In genomic region chr11:10625982-10626311, GRCh38 we compare ENCODE assay signal across 15 cellular contexts. TPM values are rescaled to one million over a fixed set of nuclear protein-coding genes. Genes with fewer than 3 reads are reported as not detected.
DNase-seq lines count a peak whose midpoint lies in the region; ATAC-seq and TF ChIP-seq lines count a peak whose summit lies in the region.
"Had no signal": no experiment of that assay in that cellular context is flagged by ENCODE, and none has a peak within 500 bp of the region (broad histone marks: within the 10 kb centered on the region; RNA-seq: fewer than 3 reads in every experiment).

No MANE protein-coding gene starts in this region.

- 54% methylated on average over 13 of the region's 13 CpGs; no CpG with 5 or more reads in 1 of the 2 donors for WGBS in testis, 2 donors

- H3K79me2 ChIP-seq in HCT116 (ENCODE audit: insufficient read depth, low read length): no peaks in the 10 kb centered on the region

- H3K9me3 ChIP-seq in HCT116 (ENCODE audit: control insufficient read depth in 1 of 2, insufficient read depth in 1 of 2, low read depth in 1 of 2, low read length in 2 of 2): no peaks in the 10 kb centered on the region
- no peaks in the 10 kb centered on the region for H3K9me3 ChIP-seq in muscle layer of duodenum (ENCODE audit: control insufficient read depth in 1 of 2, low read length in 2 of 2)
- H3K9me3 ChIP-seq in testis: no peaks in the 10 kb centered on the region

- H3K4me2 ChIP-seq in HCT116 (ENCODE audit: low read length): no peak overlapping the region

- H4K20me1 ChIP-seq in HCT116 (ENCODE audit: insufficient read depth): no peaks in the 10 kb centered on the region

- H3K4me3 Mint-ChIP-seq in nephron progenitor cell: no peak overlapping the region
- H3K4me3 Mint-ChIP-seq: activated CD4-positive, alpha-beta T cell treated with anti-CD3 and anti-CD28 coated beads, Interleukin-2, amount 10 ng/mL, durations not matched to agents 24 days and 14 days; natural killer cell treated with Interleukin-12 subunit alpha and Interleukin-12 subunit beta and Interleukin-15 and Interleukin-18, amount 100 ng/mL, for 72 hours had no signal

- no peak overlapping the region for H3K9ac ChIP-seq in HCT116 (ENCODE audit: low read length)

- peaks cover 38% of the 10 kb centered on the region for H3K4me1 Mint-ChIP-seq in nephron progenitor cell

- POLR2A ChIA-PET in HCT116 (lab: Charles Lee): no interaction called here

- RAD21 ChIA-PET in HCT116 (lab: Charles Lee; ENCODE audit: low non-redundant PET in 1 of 2, low total read pairs in 2 of 2, uncharacterized antibody in 2 of 2, unreplicated experiment in 2 of 2): interaction anchor here (1.1 to 2.7 kb wide), 4 partner anchors 27 to 111 kb away, joined by 4 to 11 read pairs (median 5); no protein-coding TSS in a partner anchor

- TF ChIP-seq RAD21 in HCT116 (IDR thresholded peaks at IDR 0.05; ENCODE audit: low read depth): no peak

- no peaks in the 10 kb centered on the region for H3K9me2 ChIP-seq in HCT116 (ENCODE audit: insufficient read depth)

- BruUV-seq in HCT116 (replicated peaks; lab: Mats Ljungman, UMichigan): no TSS peak

- H3K4me1 ChIP-seq in HCT116 (ENCODE audit: control insufficient read depth in 1 of 2, insufficient read depth in 2 of 2, low read length in 2 of 2) (peaks cover 38 to 84% of the 10 kb centered on the region in 2 experiments), muscle layer of duodenum (ENCODE audit: control insufficient read depth in 1 of 2, insufficient read depth in 2 of 2, low read length in 2 of 2) (peaks cover 0 to 17% of the 10 kb centered on the region in 2 donors), testis (peaks cover 11% of the 10 kb centered on the region)

- H3K27ac ChIP-seq in HCT116 (ENCODE audit: low read depth, low read length) (peak overlapping the region; percentile 65), coronary artery (peak overlapping the region; percentile 81 to 90), muscle layer of duodenum (ENCODE audit: low read length) (peak overlapping the region; percentile 72), testis (peak overlapping the region; percentile 49 to 72)

- H3K4me3 ChIP-seq in HCT116 (replicated peaks in 1 of 2; ENCODE audit: low read depth in 1 of 2, low read length in 2 of 2) (no peak overlapping the region), coronary artery (no peak overlapping the region), muscle layer of duodenum (ENCODE audit: low read depth in 1 of 2, low read length in 2 of 2) (no peak overlapping the region), testis (no peak overlapping the region)

- intact Hi-C loops in HCT116 (cut with micrococcal nuclease): loop anchor here (2.0 kb wide), 1 partner anchor 219 kb away; no protein-coding TSS in a partner anchor
- intact Hi-C loops in testis (cut with DNase I; ENCODE audit: low total_unique reads): no loop called here

- TF ChIP-seq CTCF in HCT116 (IDR thresholded peaks at IDR 0.05 in 2 of 3, conservative IDR thresholded peaks at IDR 0.05 in 1 of 3; ENCODE audit: borderline replicate concordance in 1 of 3, insufficient read depth in 1 of 3, low read depth in 2 of 3, low read length in 2 of 3) (no peak), coronary artery (IDR thresholded peaks at IDR 0.05) (no peak), testis (IDR thresholded peaks at IDR 0.05) (no peak), nephron progenitor cell (IDR thresholded peaks at IDR 0.05) (no peak)

- TF ChIP-seq POLR2A in HCT116 (IDR thresholded peaks at IDR 0.05; ENCODE audit: borderline replicate concordance, extremely low read depth, insufficient read depth, insufficient read length) (no peak), testis (IDR thresholded peaks at IDR 0.05) (no peak)

- H3K27me3 ChIP-seq in HCT116 (ENCODE audit: insufficient read depth, low read length) (no peaks in the 10 kb centered on the region), muscle layer of duodenum (ENCODE audit: low read depth, low read length) (no peaks in the 10 kb centered on the region), testis (no peaks in the 10 kb centered on the region)

- H2AFZ ChIP-seq in HCT116 (ENCODE audit: low read depth, low read length, poor library complexity, severe bottlenecking): no peak overlapping the region

- H3K27me3 Mint-ChIP-seq in nephron progenitor cell (ENCODE audit: low read depth, poor library complexity): no peaks in the 10 kb centered on the region
- H3K27me3 Mint-ChIP-seq: activated CD4-positive, alpha-beta T cell treated with anti-CD3 and anti-CD28 coated beads, Interleukin-2, amount 10 ng/mL, durations not matched to agents 24 days and 14 days had no signal

- peaks cover 5% of the 10 kb centered on the region for H3K36me3 Mint-ChIP-seq in nephron progenitor cell (ENCODE audit: low read depth)
- H3K36me3 Mint-ChIP-seq: natural killer cell treated with Interleukin-12 subunit alpha and Interleukin-12 subunit beta and Interleukin-15 and Interleukin-18, amount 100 ng/mL, for 72 hours had no signal

- H3K36me3 ChIP-seq in HCT116 (ENCODE audit: control insufficient read depth in 1 of 2, insufficient read depth in 2 of 2, low read length in 2 of 2) (0 out of 4 replicates have a peak, but pooled peaks cover 0 to 3% of the 10 kb centered on the region in 2 experiments), muscle layer of duodenum (ENCODE audit: control insufficient read depth in 1 of 2, insufficient read depth in 2 of 2, low read length in 2 of 2) (peaks cover 0 to 18% of the 10 kb centered on the region in 2 donors), testis (ENCODE audit: low read depth, missing control alignments) (no peaks in the 10 kb centered on the region)

- H3K27ac Mint-ChIP-seq in nephron progenitor cell: no peak overlapping the region
- H3K27ac Mint-ChIP-seq: activated CD4-positive, alpha-beta T cell treated with anti-CD3 and anti-CD28 coated beads, Interleukin-2, amount 10 ng/mL, durations not matched to agents 24 days and 14 days; natural killer cell treated with Interleukin-12 subunit alpha and Interleukin-12 subunit beta and Interleukin-15 and Interleukin-18, amount 100 ng/mL, for 72 hours had no signal

- ATAC-seq in HCT116: no peak
- ATAC-seq: natural killer cell treated with Interleukin-12 subunit alpha and Interleukin-12 subunit beta and Interleukin-15 and Interleukin-18, amount 100 ng/mL, for 72 hours had no signal

- H3K9me3 Mint-ChIP-seq in nephron progenitor cell: no peaks in the 10 kb centered on the region
- H3K9me3 Mint-ChIP-seq: activated CD4-positive, alpha-beta T cell treated with anti-CD3 and anti-CD28 coated beads, Interleukin-2, amount 10 ng/mL, durations not matched to agents 24 days and 14 days; natural killer cell treated with Interleukin-12 subunit alpha and Interleukin-12 subunit beta and Interleukin-15 and Interleukin-18, amount 100 ng/mL, for 72 hours had no signal

- no peak for DNase-seq in HCT116 (ENCODE audit: low read depth, low spot score)
- DNase-seq in coronary artery (ENCODE audit: low spot score): peak; percentile 81
- DNase-seq in testis: no peak
- no peak for DNase-seq in middle frontal gyrus (ENCODE audit: extremely low spot score, low spot score)
- no peak for DNase-seq in kidney glomerular epithelial cell (lab: John Stamatoyannopoulos, UW)
- no peak for DNase-seq in NCI-H524 (lab: John Stamatoyannopoulos, UW)
- DNase-seq in nephron progenitor cell: no peak
- DNase-seq: activated CD4-positive, alpha-beta T cell treated with anti-CD3 and anti-CD28 coated beads, Interleukin-2, amount 10 ng/mL, durations not matched to agents 24 days and 14 days; DND-41; KG1; NCI-H2029; RPMI8226; SW 1271 had no signal

- CTCF ChIA-PET in HCT116 (lab: Charles Lee): interaction anchor here (0.9 to 2.0 kb wide), 4 partner anchors 28 to 220 kb away, joined by 3 to 12 read pairs (median 10); no protein-coding TSS in a partner anchor

TF ChIP-seq in HCT116, 20 proteins besides CTCF, POLR2A, EP300 and RAD21:
- TF ChIP-seq ZFX (IDR thresholded peaks at IDR 0.05): peak; percentile 31; the same call in 1 of the 2 replicates
- TF ChIP-seq ATF3 (IDR thresholded peaks at IDR 0.05): no peak

RNA-seq across cellular contexts. Expression of gene LYVE1, which starts 57.5 kb away (rescaled TPM):
- 0.34 TPM for total RNA-seq in HCT116 (2021; ENCODE audit: unreplicated experiment)
- not detected in 2 replicates for polyA plus RNA-seq in HCT116 (2012)
- total RNA-seq in testis: 1 to 10 TPM; 4.6 to 7.5 TPM
- 24.1 TPM for polyA plus RNA-seq in testis (ENCODE audit: insufficient read depth, low read depth, low replicate concordance)
- total RNA-seq: activated CD4-positive, alpha-beta T cell treated with anti-CD3 and anti-CD28 coated beads, Interleukin-2, amount 10 ng/mL, durations not matched to agents 24 days and 14 days; natural killer cell treated with Interleukin-12 subunit alpha and Interleukin-12 subunit beta and Interleukin-15 and Interleukin-18, amount 100 ng/mL, for 72 hours had no signal
